In the genomic region with DNA sequence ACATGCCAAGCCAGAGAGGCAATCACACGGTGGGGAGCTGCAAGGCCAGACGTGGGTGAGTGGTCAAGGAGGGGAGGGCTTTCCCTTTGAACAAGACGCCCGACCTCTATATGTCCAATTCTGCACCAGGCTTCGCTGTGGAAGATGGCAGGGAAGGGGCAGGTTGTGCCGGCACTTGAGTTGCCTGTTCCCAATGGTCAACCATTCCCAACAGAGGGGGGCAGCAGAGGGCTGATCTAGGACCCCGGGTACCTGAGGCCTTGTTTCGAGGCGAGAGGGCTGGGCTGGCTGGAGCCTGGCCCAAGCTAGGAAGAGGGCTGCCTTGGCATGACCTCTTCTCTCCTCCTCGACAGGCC, we compare ENCODE assay signal across 8 cellular contexts.
DNase-seq lines count a peak whose midpoint lies in the region; ATAC-seq and TF ChIP-seq lines count a peak whose summit lies in the region.

No MANE protein-coding gene starts in this region.

- no peak for TF ChIP-seq POLR2A in NB4 (IDR thresholded peaks at IDR 0.05; ENCODE audit: extremely low read depth, insufficient read length)

- peak; percentile 72 for DNase-seq in EH (ENCODE audit: low read depth)
- DNase-seq in NB4 (ENCODE audit: low read depth), result peak; percentile 57
- peak; percentile 39 to 45 for DNase-seq in activated T-cell treated with anti-CD3 and anti-CD28 coated beads, Interleukin-2, amount 50 U/mL, for 48 hours
- peak; percentile 39 for DNase-seq in left ventricle myocardium inferior
- DNase-seq in stimulated activated CD4-positive, alpha-beta T cell treated with anti-CD3 and anti-CD28 coated beads, Interleukin-2, amount 100 ng/mL, for 48 hours, result peak; percentile 15
- no peak for DNase-seq in stimulated activated naive B cell treated with anti-CD40 and anti-IgM and Interleukin-4, amounts not matched to agents 10 μg/mL and 1 μg/mL and 100 μg/mL, for 72 hours
- no peak for DNase-seq in mesenteric fat pad (ENCODE audit: low spot score)

- H3K4me3 ChIP-seq in NB4 (ENCODE audit: low read depth, low read length), result no peak overlapping the region
- no peak overlapping the region for H3K4me3 ChIP-seq in left ventricle myocardium inferior

- no peaks in the 10 kb centered on the region for H3K4me1 ChIP-seq in left ventricle myocardium inferior

- H3K9me3 ChIP-seq in left ventricle myocardium inferior (replicated peaks), result no peaks in the 10 kb centered on the region

- ATAC-seq in stimulated activated naive B cell treated with anti-CD40 and anti-IgM and Interleukin-4, amounts not matched to agents 10 μg/mL and 1 μg/mL and 100 μg/mL, for 72 hours (replicated peaks), result no peak
- ATAC-seq in HG03095 (IDR thresholded peaks at IDR 0.05; ENCODE audit: unreplicated experiment), result no peak

- H3K4me1 Mint-ChIP-seq in stimulated activated naive B cell treated with anti-CD40 and anti-IgM and Interleukin-4, amounts not matched to agents 10 μg/mL and 1 μg/mL and 100 μg/mL, for 72 hours, result no peaks in the 10 kb centered on the region

- peaks cover 29% of the 10 kb centered on the region for H3K27me3 ChIP-seq in left ventricle myocardium inferior (ENCODE audit: low read depth)

- H3K27ac Mint-ChIP-seq in stimulated activated naive B cell treated with anti-CD40 and anti-IgM and Interleukin-4, amounts not matched to agents 10 μg/mL and 1 μg/mL and 100 μg/mL, for 72 hours, result no peak overlapping the region

- no peak overlapping the region for H3K27ac ChIP-seq in left ventricle myocardium inferior (replicated peaks)

- no peaks in the 10 kb centered on the region for H3K36me3 ChIP-seq in left ventricle myocardium inferior

- H3K4me3 Mint-ChIP-seq in stimulated activated naive B cell treated with anti-CD40 and anti-IgM and Interleukin-4, amounts not matched to agents 10 μg/mL and 1 μg/mL and 100 μg/mL, for 72 hours, result no peak overlapping the region

- no peaks in the 10 kb centered on the region for H3K9me3 Mint-ChIP-seq in stimulated activated naive B cell treated with anti-CD40 and anti-IgM and Interleukin-4, amounts not matched to agents 10 μg/mL and 1 μg/mL and 100 μg/mL, for 72 hours

- intact Hi-C loops in left ventricle myocardium inferior (cut with micrococcal nuclease), result no loop called here

- TF ChIP-seq CTCF in NB4 (IDR thresholded peaks at IDR 0.05; ENCODE audit: low read depth, low read length) (peak; percentile 42), left ventricle myocardium inferior (IDR thresholded peaks at IDR 0.05; ENCODE audit: borderline replicate concordance) (peak; percentile 66)

- H3K27me3 Mint-ChIP-seq in stimulated activated naive B cell treated with anti-CD40 and anti-IgM and Interleukin-4, amounts not matched to agents 10 μg/mL and 1 μg/mL and 100 μg/mL, for 72 hours, result no peaks in the 10 kb centered on the region

- H3K36me3 Mint-ChIP-seq in stimulated activated naive B cell treated with anti-CD40 and anti-IgM and Interleukin-4, amounts not matched to agents 10 μg/mL and 1 μg/mL and 100 μg/mL, for 72 hours, result no peaks in the 10 kb centered on the region

Comparison
In these comparisons a context has a peak if more than half of its experiments do, and no peak if none do; other contexts are left out.
1. DNase-seq: peak in EH (single experiment), NB4 (single experiment), activated T-cell treated with anti-CD3 and anti-CD28 coated beads, Interleukin-2, amount 50 U/mL, for 48 hours (2 of 2), left ventricle myocardium inferior (single experiment) and stimulated activated CD4-positive, alpha-beta T cell treated with anti-CD3 and anti-CD28 coated beads, Interleukin-2, amount 100 ng/mL, for 48 hours (2 of 2); none in stimulated activated naive B cell treated with anti-CD40 and anti-IgM and Interleukin-4, amounts not matched to agents 10 μg/mL and 1 μg/mL and 100 μg/mL, for 72 hours (single experiment) and mesenteric fat pad (single experiment).